In the genomic region with DNA sequence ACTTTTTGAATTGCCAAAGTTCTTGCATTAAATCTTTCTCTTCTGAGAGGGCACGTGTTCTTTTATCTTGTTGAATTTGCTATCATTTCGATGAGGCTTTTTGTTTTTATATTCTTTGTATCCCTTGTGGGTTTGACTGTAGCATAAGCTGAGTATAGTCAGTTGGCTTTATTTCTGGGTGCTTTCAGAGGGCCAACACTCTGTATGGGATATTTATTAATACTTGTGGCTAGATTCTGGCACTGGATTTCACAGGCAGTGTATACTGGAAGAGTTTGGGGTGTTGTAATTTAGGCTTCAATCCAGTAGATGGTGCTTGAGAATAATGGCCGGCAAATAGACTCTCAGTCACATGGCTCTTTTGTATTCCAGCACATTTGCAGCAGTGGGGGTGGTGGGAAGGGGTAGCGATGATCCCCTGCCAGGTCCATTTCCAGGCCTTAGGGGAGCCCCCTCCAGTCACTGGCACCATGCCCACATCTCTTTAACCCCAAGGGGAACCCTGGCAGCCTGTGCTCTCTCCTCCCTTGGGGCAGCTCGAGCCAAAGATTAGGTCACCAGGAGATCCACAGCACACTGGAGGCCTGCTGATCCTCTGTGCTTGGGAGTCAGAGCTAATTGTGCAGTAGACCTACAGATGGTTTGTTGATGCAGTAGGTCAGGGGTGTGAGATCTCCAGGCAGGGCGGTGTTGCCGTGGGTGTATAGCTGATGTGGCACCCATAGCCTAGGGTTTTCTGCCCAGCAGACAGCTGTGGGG, we compare ENCODE assay signal across 9 cellular contexts.
DNase-seq lines count a peak whose midpoint lies in the region; ATAC-seq and TF ChIP-seq lines count a peak whose summit lies in the region.
"Had no signal": no experiment of that assay in that cellular context is flagged by ENCODE, and none has a peak within 500 bp of the region (broad histone marks: within the 10 kb centered on the region; RNA-seq: fewer than 3 reads in every experiment).

No MANE protein-coding gene starts in this region.

- no peak overlapping the region for H3K27ac ChIP-seq in OCI-LY7 (ENCODE audit: low read depth, low read length, poor library complexity, severe bottlenecking)
- H3K27ac ChIP-seq in neural progenitor cell = no peak overlapping the region

- no peaks in the 10 kb centered on the region for H3K36me3 Mint-ChIP-seq in endothelial cell (ENCODE audit: low read depth, unreplicated experiment)
- no peaks in the 10 kb centered on the region for H3K36me3 Mint-ChIP-seq in neural progenitor cell

- H3K9ac ChIP-seq in neural progenitor cell = no peak overlapping the region

- ATAC-seq in GM19463 (IDR thresholded peaks at IDR 0.05; ENCODE audit: unreplicated experiment) (no peak), HG03039 (IDR thresholded peaks at IDR 0.05; ENCODE audit: unreplicated experiment) (no peak)

- intact Hi-C loops in OCI-LY7 (cut with micrococcal nuclease; ENCODE audit: unreplicated experiment) = no loop called here

- H3K27ac Mint-ChIP-seq in endothelial cell (ENCODE audit: unreplicated experiment) (no peak overlapping the region), neural progenitor cell (no peak overlapping the region)
- H3K27ac Mint-ChIP-seq: activated naive CD8-positive, alpha-beta T cell had no signal

- H2AFZ ChIP-seq in OCI-LY7 (ENCODE audit: low read length) = 0 out of 2 replicates have a peak overlapping the region, but pooled peaks have one; percentile 38
- peak overlapping the region; percentile 96 for H2AFZ ChIP-seq in neural progenitor cell (replicated peaks)

- H3F3A ChIP-seq in neural progenitor cell (ENCODE audit: low read depth) = no peaks in the 10 kb centered on the region

- POLR2A ChIA-PET in OCI-LY7 (lab: Charles Lee) = interaction anchor here (1.2 kb wide), 1 partner anchor 11 kb away, joined by 4 read pairs; no protein-coding TSS in a partner anchor

- H3K4me1 ChIP-seq in OCI-LY7 (ENCODE audit: insufficient read depth, low read length, poor library complexity, severe bottlenecking) = no peaks in the 10 kb centered on the region
- H3K4me1 ChIP-seq in neural progenitor cell = no peaks in the 10 kb centered on the region

- H3K9me3 Mint-ChIP-seq in endothelial cell (ENCODE audit: unreplicated experiment) (no peaks in the 10 kb centered on the region), neural progenitor cell (peaks cover 10% of the 10 kb centered on the region)

- H3K4me1 Mint-ChIP-seq in endothelial cell (ENCODE audit: unreplicated experiment) (no peaks in the 10 kb centered on the region), neural progenitor cell (no peaks in the 10 kb centered on the region)

- peaks cover 2% of the 10 kb centered on the region for H3K27me3 Mint-ChIP-seq in endothelial cell (ENCODE audit: unreplicated experiment)
- H3K27me3 Mint-ChIP-seq in neural progenitor cell (ENCODE audit: insufficient read depth, low read depth) = no peaks in the 10 kb centered on the region
- H3K27me3 Mint-ChIP-seq: activated naive CD8-positive, alpha-beta T cell had no signal

- no peaks in the 10 kb centered on the region for H3K27me3 ChIP-seq in neural progenitor cell

- DNase-seq in NCI-H345 treated with DMSO at 0.1 percent for 48 hours (lab: John Stamatoyannopoulos, UW; ENCODE audit: unreplicated experiment) (peak; percentile 3), NCI-H345 (lab: John Stamatoyannopoulos, UW) (no peak), OCI-LY7 (ENCODE audit: low spot score) (peak; percentile 19), endothelial cell (ENCODE audit: low spot score) (no peak), neural progenitor cell (ENCODE audit: low spot score) (peak; percentile 42), NCI-H128 (lab: John Stamatoyannopoulos, UW; ENCODE audit: unreplicated experiment) (no peak)

- H3K4me2 ChIP-seq in OCI-LY7 (ENCODE audit: low read length) (peak overlapping the region; percentile 9; the same call in 1 of the 2 replicates), neural progenitor cell (no peak overlapping the region)

- TF ChIP-seq CTCF in OCI-LY7 (conservative IDR thresholded peaks at IDR 0.05; ENCODE audit: low read length) = peak; percentile 70
- peak; percentile 39 for TF ChIP-seq CTCF in endothelial cell (IDR thresholded peaks at IDR 0.05; ENCODE audit: unreplicated experiment)
- TF ChIP-seq CTCF in neural progenitor cell (IDR thresholded peaks at IDR 0.05) = peak; percentile 48

- no peaks in the 10 kb centered on the region for H3K9me2 ChIP-seq in OCI-LY7 (ENCODE audit: insufficient read depth, low read length)

- H3K79me2 ChIP-seq in OCI-LY7 (ENCODE audit: insufficient read depth, low read depth, low read length) (no peaks in the 10 kb centered on the region), neural progenitor cell (ENCODE audit: low read depth) (no peaks in the 10 kb centered on the region)

- H4K20me1 ChIP-seq in OCI-LY7 (ENCODE audit: insufficient read depth, low read length) (no peaks in the 10 kb centered on the region), neural progenitor cell (ENCODE audit: low read depth) (no peaks in the 10 kb centered on the region)

- BruUV-seq in OCI-LY7 (replicated peaks; lab: Mats Ljungman, UMichigan) = no TSS peak

- H3K4me3 ChIP-seq in OCI-LY7 (ENCODE audit: low read depth, low read length, poor library complexity, severe bottlenecking) (no peak overlapping the region), neural progenitor cell (no peak overlapping the region)

- no peaks in the 10 kb centered on the region for H3K36me3 ChIP-seq in OCI-LY7 (ENCODE audit: insufficient read depth, low read length)
- H3K36me3 ChIP-seq in neural progenitor cell = no peaks in the 10 kb centered on the region

- CTCF ChIA-PET in OCI-LY7 (lab: Charles Lee; ENCODE audit: unreplicated experiment) = no interaction called here

- no peak overlapping the region for H3K4me3 Mint-ChIP-seq in endothelial cell (ENCODE audit: unreplicated experiment)
- H3K4me3 Mint-ChIP-seq in neural progenitor cell = no peak overlapping the region
- H3K4me3 Mint-ChIP-seq: activated naive CD8-positive, alpha-beta T cell had no signal

- H3K9me3 ChIP-seq in OCI-LY7 (ENCODE audit: low read length) (no peaks in the 10 kb centered on the region), neural progenitor cell (ENCODE audit: low read depth) (no peaks in the 10 kb centered on the region)

Comparison
In these comparisons a context has a peak if more than half of its experiments do, and no peak if none do; other contexts are left out.
1. DNase-seq: peak in NCI-H345 treated with DMSO at 0.1 percent for 48 hours (single experiment), OCI-LY7 (single experiment) and neural progenitor cell (single experiment); none in NCI-H345 (single experiment), endothelial cell (single experiment) and NCI-H128 (single experiment).
2. Peak in every context shown above with its lines, with median percentiles within 50 percentile points of each other: CTCF ChIP-seq.